ENCODE assay signal across 1 cellular context in genomic region chrX:110734894-110735541, GRCh38.
TF ChIP-seq lines count a peak whose summit lies in the region.

No MANE protein-coding gene starts in this region.

TF ChIP-seq in H1, 55 proteins besides CTCF, POLR2A, EP300 and RAD21:
- TF ChIP-seq SP4 (IDR thresholded peaks at IDR 0.05; ENCODE audit: low read length): no peak
- no peak for TF ChIP-seq USF2 (IDR thresholded peaks at IDR 0.05; ENCODE audit: low read length)
- peak; percentile 25; the same call in 1 of the 2 replicates for TF ChIP-seq TEAD4 (IDR thresholded peaks at IDR 0.05; ENCODE audit: low read depth, low read length)
